ENCODE assay signal across 8 cellular contexts in genomic region chr21:31731802-31732537, GRCh38. TPM values are rescaled to one million over a fixed set of nuclear protein-coding genes. Genes with fewer than 3 reads are reported as not detected.
DNase-seq lines count a peak whose midpoint lies in the region; ATAC-seq and TF ChIP-seq lines count a peak whose summit lies in the region.

Gene SCAF4 (minus strand): TSS chr21:31732118. CDS start chr21:31731692, 426 bp downstream.

- TF ChIP-seq CTCF in prostate gland (IDR thresholded peaks at IDR 0.05), result peak in 1 of 4 experiments; percentile 17
- TF ChIP-seq CTCF in upper lobe of right lung (IDR thresholded peaks at IDR 0.05), result no peak

- H3K27me3 ChIP-seq in prostate gland (replicated peaks; ENCODE audit: insufficient read depth) (no peaks in the 10 kb centered on the region), upper lobe of right lung (no peaks in the 10 kb centered on the region)

- 0% methylated on average over 41 of the region's 105 CpGs for WGBS in prostate gland

- DNase-seq in NCI-H1417 treated with DMSO at 0.1 percent for 48 hours (lab: John Stamatoyannopoulos, UW), result peak; percentile 52
- peak; percentile 68 to 82 (median 70) for DNase-seq in T-helper 1 cell
- peak; percentile 72 for DNase-seq in amniotic stem cell (lab: John Stamatoyannopoulos, UW)
- peak; percentile 92 for DNase-seq in left cardiac atrium
- DNase-seq in prostate gland (ENCODE audit: low spot score), result peak; percentile 88
- DNase-seq in upper lobe of right lung, result peak; percentile 96

- TF ChIP-seq POLR2A in GM15510 (IDR thresholded peaks at IDR 0.05; ENCODE audit: borderline replicate concordance, extremely low read depth, insufficient read length) (peak; percentile 86), prostate gland (IDR thresholded peaks at IDR 0.05) (peak; percentile 89)

- peak within 1 kb of the TSS; percentile 90 to 93 for H3K27ac ChIP-seq in prostate gland
- H3K27ac ChIP-seq in upper lobe of right lung, result peak within 1 kb of the TSS; percentile 91

- no peaks in the 10 kb centered on the region for H3K4me1 ChIP-seq in prostate gland (replicated peaks)
- H3K4me1 ChIP-seq in upper lobe of right lung, result peaks cover 40% of the 10 kb centered on the region

- peak within 1 kb of the TSS; percentile 69 to 98 for H3K4me3 ChIP-seq in prostate gland
- peak within 1 kb of the TSS; percentile 97 for H3K4me3 ChIP-seq in upper lobe of right lung

- peak; percentile 81 for ATAC-seq in HG02840 (IDR thresholded peaks at IDR 0.05; ENCODE audit: low FRiP score, unreplicated experiment)
- peak; percentile 93 to 94 for ATAC-seq in left cardiac atrium
- ATAC-seq in upper lobe of right lung, result peak; percentile 96

- H3K9me3 ChIP-seq in prostate gland, result no peaks in the 10 kb centered on the region
- no peaks in the 10 kb centered on the region for H3K9me3 ChIP-seq in upper lobe of right lung

- H3K36me3 ChIP-seq in prostate gland, result no peaks in the 10 kb centered on the region
- H3K36me3 ChIP-seq in upper lobe of right lung, result no peaks in the 10 kb centered on the region

- intact Hi-C loops in left cardiac atrium (cut with DNase I), result no loop called here
- intact Hi-C loops in prostate gland (cut with DNase I), result loop anchor here (2.0 kb wide), 1 partner anchor 71 kb away; no protein-coding TSS in a partner anchor
- intact Hi-C loops in upper lobe of right lung (cut with DNase I), result no loop called here

RNA-seq across cellular contexts. Expression of gene SCAF4, which starts in this region (rescaled TPM):
- 10 to 100 TPM; 16.5 to 23.6 TPM for total RNA-seq in left cardiac atrium
- 10 to 100 TPM; 12.6 to 29.5 TPM for total RNA-seq in prostate gland
- total RNA-seq in upper lobe of right lung, result 32.7 TPM

Comparison
In these comparisons a context has a peak if more than half of its experiments do, and no peak if none do; other contexts are left out.
1. Peak in every context shown above with its lines: DNase-seq, ATAC-seq, H3K4me3 ChIP-seq and H3K27ac ChIP-seq.